In the genomic region with DNA sequence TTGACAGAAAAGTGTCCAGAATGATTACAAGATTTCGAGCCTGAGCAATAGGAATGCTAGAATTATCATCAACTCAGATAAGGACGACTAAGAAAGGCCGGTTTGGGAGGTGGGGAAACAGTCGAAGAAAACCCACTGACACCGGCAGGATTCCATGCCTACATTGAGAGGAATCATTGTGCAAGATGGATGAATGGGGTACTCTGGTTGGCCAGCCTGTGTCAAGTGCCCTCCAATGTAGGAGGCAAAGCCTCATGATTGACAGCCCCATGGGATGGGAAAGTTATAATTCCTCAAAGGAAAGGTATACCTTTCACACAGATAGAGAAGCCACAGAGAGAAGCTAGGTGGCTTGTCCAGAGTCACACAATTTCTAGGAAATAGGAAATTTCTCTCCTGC, we compare ENCODE assay signal across 25 cellular contexts.
"Had no signal": no experiment of that assay in that cellular context is flagged by ENCODE, and none has a peak within 500 bp of the region (broad histone marks: within the 10 kb centered on the region; RNA-seq: fewer than 3 reads in every experiment).

No MANE protein-coding gene starts in this region.

- H3K27ac ChIP-seq: VCaP had no signal

- ATAC-seq: activated CD8-positive, alpha-beta T cell treated with anti-CD3 and anti-CD28 coated beads for 36 hours; activated T-cell treated with anti-CD3 and anti-CD28 coated beads, Interleukin-2, amount 50 U/mL, for 4 hours; activated T-helper 17 cell treated with anti-CD3 and anti-CD28 coated beads, Interleukin-2, amount 50 U/mL, for 72 hours; WTC11 had no signal

- FAIRE-seq: astrocyte, colon, frontal cortex, TTC549 had no signal

- DNase-seq: activated CD4-positive, alpha-beta T cell treated with anti-CD3 and anti-CD28 coated beads for 48 hours; activated CD4-positive, alpha-beta T cell treated with anti-CD3 and anti-CD28 coated beads, Interleukin-2, amount 50 U/mL, for 1 hour; activated CD4-positive, alpha-beta T cell treated with anti-CD3 and anti-CD28 coated beads, Interleukin-2, amount 50 U/mL, for 48 hours; activated CD8-positive, alpha-beta memory T cell treated with anti-CD3 and anti-CD28 coated beads for 24 hours; activated CD8-positive, alpha-beta T cell treated with anti-CD3 and anti-CD28 coated beads for 36 hours; activated effector memory CD4-positive, alpha-beta T cell treated with Interleukin-2 at 50 U/mL for 16 hours; activated gamma-delta T cell treated with Interleukin-2 at 50 U/mL for 16 hours; activated naive CD4-positive, alpha-beta T cell treated with anti-CD3 and anti-CD28 coated beads, Interleukin-2, amount 50 U/mL, for 16 hours; activated naive CD4-positive, alpha-beta T cell treated with Interleukin-2 at 50 U/mL for 16 hours; activated T-cell treated with anti-CD3 and anti-CD28 coated beads, Interleukin-2, amount 50 U/mL, for 4 hours; amniotic stem cell; anterior cingulate cortex; caudate nucleus; effector memory CD4-positive, alpha-beta T cell; endodermal cell; foreskin fibroblast; head of caudate nucleus; T-helper 2 cell had no signal
